Comparison of ENCODE assay signal across 1 cellular context in genomic region chr2:39407516-39408296, GRCh38.
A peak's percentile ranks its signal among the peaks of the same experiment; 100 is the strongest.
TF ChIP-seq lines count a peak whose summit lies in the region.

No MANE protein-coding gene starts in this region.

TF ChIP-seq in K562, 482 proteins besides CTCF, POLR2A, EP300 and RAD21:
- no peak for TF ChIP-seq AFF4 (CRISPR knock-in tag; IDR thresholded peaks at IDR 0.05)
- no peak for TF ChIP-seq SMAD3 (CRISPR knock-in tag; conservative IDR thresholded peaks at IDR 0.05)
- peak; percentile 55 for TF ChIP-seq PRDM10 (IDR thresholded peaks at IDR 0.05; ENCODE audit: partially characterized antibody)
- no peak for TF ChIP-seq ZNF232 (CRISPR knock-in tag; IDR thresholded peaks at IDR 0.05)
- no peak for TF ChIP-seq PRMT5 (CRISPR knock-in tag; IDR thresholded peaks at IDR 0.05)
- no peak for TF ChIP-seq ETS1 (conservative IDR thresholded peaks at IDR 0.05; ENCODE audit: control insufficient read depth, low read depth, low read length)
- TF ChIP-seq ARID3B (CRISPR knock-in tag; IDR thresholded peaks at IDR 0.05; ENCODE audit: borderline replicate concordance) = no peak
- TF ChIP-seq, protein P1, sequence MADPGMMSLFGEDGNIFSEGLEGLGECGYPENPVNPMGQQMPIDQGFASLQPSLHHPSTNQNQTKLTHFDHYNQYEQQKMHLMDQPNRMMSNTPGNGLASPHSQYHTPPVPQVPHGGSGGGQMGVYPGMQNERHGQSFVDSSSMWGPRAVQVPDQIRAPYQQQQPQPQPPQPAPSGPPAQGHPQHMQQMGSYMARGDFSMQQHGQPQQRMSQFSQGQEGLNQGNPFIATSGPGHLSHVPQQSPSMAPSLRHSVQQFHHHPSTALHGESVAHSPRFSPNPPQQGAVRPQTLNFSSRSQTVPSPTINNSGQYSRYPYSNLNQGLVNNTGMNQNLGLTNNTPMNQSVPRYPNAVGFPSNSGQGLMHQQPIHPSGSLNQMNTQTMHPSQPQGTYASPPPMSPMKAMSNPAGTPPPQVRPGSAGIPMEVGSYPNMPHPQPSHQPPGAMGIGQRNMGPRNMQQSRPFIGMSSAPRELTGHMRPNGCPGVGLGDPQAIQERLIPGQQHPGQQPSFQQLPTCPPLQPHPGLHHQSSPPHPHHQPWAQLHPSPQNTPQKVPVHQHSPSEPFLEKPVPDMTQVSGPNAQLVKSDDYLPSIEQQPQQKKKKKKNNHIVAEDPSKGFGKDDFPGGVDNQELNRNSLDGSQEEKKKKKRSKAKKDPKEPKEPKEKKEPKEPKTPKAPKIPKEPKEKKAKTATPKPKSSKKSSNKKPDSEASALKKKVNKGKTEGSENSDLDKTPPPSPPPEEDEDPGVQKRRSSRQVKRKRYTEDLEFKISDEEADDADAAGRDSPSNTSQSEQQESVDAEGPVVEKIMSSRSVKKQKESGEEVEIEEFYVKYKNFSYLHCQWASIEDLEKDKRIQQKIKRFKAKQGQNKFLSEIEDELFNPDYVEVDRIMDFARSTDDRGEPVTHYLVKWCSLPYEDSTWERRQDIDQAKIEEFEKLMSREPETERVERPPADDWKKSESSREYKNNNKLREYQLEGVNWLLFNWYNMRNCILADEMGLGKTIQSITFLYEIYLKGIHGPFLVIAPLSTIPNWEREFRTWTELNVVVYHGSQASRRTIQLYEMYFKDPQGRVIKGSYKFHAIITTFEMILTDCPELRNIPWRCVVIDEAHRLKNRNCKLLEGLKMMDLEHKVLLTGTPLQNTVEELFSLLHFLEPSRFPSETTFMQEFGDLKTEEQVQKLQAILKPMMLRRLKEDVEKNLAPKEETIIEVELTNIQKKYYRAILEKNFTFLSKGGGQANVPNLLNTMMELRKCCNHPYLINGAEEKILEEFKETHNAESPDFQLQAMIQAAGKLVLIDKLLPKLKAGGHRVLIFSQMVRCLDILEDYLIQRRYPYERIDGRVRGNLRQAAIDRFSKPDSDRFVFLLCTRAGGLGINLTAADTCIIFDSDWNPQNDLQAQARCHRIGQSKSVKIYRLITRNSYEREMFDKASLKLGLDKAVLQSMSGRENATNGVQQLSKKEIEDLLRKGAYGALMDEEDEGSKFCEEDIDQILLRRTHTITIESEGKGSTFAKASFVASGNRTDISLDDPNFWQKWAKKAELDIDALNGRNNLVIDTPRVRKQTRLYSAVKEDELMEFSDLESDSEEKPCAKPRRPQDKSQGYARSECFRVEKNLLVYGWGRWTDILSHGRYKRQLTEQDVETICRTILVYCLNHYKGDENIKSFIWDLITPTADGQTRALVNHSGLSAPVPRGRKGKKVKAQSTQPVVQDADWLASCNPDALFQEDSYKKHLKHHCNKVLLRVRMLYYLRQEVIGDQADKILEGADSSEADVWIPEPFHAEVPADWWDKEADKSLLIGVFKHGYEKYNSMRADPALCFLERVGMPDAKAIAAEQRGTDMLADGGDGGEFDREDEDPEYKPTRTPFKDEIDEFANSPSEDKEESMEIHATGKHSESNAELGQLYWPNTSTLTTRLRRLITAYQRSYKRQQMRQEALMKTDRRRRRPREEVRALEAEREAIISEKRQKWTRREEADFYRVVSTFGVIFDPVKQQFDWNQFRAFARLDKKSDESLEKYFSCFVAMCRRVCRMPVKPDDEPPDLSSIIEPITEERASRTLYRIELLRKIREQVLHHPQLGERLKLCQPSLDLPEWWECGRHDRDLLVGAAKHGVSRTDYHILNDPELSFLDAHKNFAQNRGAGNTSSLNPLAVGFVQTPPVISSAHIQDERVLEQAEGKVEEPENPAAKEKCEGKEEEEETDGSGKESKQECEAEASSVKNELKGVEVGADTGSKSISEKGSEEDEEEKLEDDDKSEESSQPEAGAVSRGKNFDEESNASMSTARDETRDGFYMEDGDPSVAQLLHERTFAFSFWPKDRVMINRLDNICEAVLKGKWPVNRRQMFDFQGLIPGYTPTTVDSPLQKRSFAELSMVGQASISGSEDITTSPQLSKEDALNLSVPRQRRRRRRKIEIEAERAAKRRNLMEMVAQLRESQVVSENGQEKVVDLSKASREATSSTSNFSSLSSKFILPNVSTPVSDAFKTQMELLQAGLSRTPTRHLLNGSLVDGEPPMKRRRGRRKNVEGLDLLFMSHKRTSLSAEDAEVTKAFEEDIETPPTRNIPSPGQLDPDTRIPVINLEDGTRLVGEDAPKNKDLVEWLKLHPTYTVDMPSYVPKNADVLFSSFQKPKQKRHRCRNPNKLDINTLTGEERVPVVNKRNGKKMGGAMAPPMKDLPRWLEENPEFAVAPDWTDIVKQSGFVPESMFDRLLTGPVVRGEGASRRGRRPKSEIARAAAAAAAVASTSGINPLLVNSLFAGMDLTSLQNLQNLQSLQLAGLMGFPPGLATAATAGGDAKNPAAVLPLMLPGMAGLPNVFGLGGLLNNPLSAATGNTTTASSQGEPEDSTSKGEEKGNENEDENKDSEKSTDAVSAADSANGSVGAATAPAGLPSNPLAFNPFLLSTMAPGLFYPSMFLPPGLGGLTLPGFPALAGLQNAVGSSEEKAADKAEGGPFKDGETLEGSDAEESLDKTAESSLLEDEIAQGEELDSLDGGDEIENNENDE (IDR thresholded peaks at IDR 0.05; ENCODE audit: low read depth, low read length) = no peak
- TF ChIP-seq IRF1 (CRISPR knock-in tag; IDR thresholded peaks at IDR 0.05; ENCODE audit: borderline replicate concordance) = no peak
- no peak for TF ChIP-seq RFX7 (CRISPR knock-in tag; IDR thresholded peaks at IDR 0.05)
- TF ChIP-seq ZNF121 (CRISPR knock-in tag; conservative IDR thresholded peaks at IDR 0.05) = peak; percentile 96
- TF ChIP-seq NR1H2 (CRISPR knock-in tag; IDR thresholded peaks at IDR 0.05) = no peak
- 0 out of 2 replicates have a peak, but pooled peaks have one; percentile 30 for TF ChIP-seq ATF2 (CRISPR knock-in tag; IDR thresholded peaks at IDR 0.05)
- no peak for TF ChIP-seq JUNB (CRISPR knock-in tag; conservative IDR thresholded peaks at IDR 0.05)
- TF ChIP-seq ARID1B (IDR thresholded peaks at IDR 0.05) = no peak
- no peak for TF ChIP-seq BRF2 (IDR thresholded peaks at IDR 0.05; ENCODE audit: borderline replicate concordance, insufficient read depth, insufficient read length)
- TF ChIP-seq ZNF277 (CRISPR knock-in tag; IDR thresholded peaks at IDR 0.05; ENCODE audit: borderline replicate concordance) = no peak
- no peak for TF ChIP-seq FOXP1 (CRISPR knock-in tag; IDR thresholded peaks at IDR 0.05)
